In genomic region chr20:46307139-46307998, GRCh38 we compare ENCODE assay signal across 8 cellular contexts. TPM values are rescaled to one million over a fixed set of nuclear protein-coding genes. Genes with fewer than 3 reads are reported as not detected.
DNase-seq lines count a peak whose midpoint lies in the region; ATAC-seq and TF ChIP-seq lines count a peak whose summit lies in the region.

No MANE protein-coding gene starts in this region.

- in situ Hi-C loops in GM13977 (cut with MboI; ENCODE audit: low pct_unique_long_range_greater_than_20kb, low sequenced_read_pairs, unreplicated experiment) = no loop called here

- peak; percentile 84 for ATAC-seq in T-helper 17 cell
- no peak for ATAC-seq in GM19463 (IDR thresholded peaks at IDR 0.05; ENCODE audit: unreplicated experiment)

- H3K36me3 Mint-ChIP-seq in T-helper 17 cell (ENCODE audit: low read depth) = peaks cover 27% of the 10 kb centered on the region

- TF ChIP-seq POLR2A in adrenal gland (IDR thresholded peaks at IDR 0.05) = no peak

- H3K4me3 Mint-ChIP-seq in T-helper 17 cell = peak overlapping the region; percentile 88

- H3K4me3 ChIP-seq in adrenal gland = peak overlapping the region in 1 of 4 donors; percentile 55
- peak overlapping the region; percentile 15 for H3K4me3 ChIP-seq in skeletal muscle cell (ENCODE audit: low read depth, low read length)

- TF ChIP-seq CTCF in GM13977 (IDR thresholded peaks at IDR 0.05; ENCODE audit: extremely low read depth, insufficient read depth, missing control alignments) = peak; percentile 92
- peak; percentile 59 to 79 (median 70) for TF ChIP-seq CTCF in adrenal gland (IDR thresholded peaks at IDR 0.05)

- DNase-seq in A172 (ENCODE audit: low spot score) = peak; percentile 35
- DNase-seq in GM13977 (ENCODE audit: low spot score) = peak; percentile 96
- peak; percentile 7 for DNase-seq in LoVo (ENCODE audit: low spot score)
- peak; percentile 63 to 67 (median 66) for DNase-seq in T-helper 17 cell
- peak; percentile 45 to 69 (median 52) for DNase-seq in adrenal gland
- peak; percentile 79 for DNase-seq in hepatic stellate cell (ENCODE audit: low spot score)
- no peak for DNase-seq in skeletal muscle cell (ENCODE audit: low read depth)

- H3K27me3 ChIP-seq in adrenal gland = peaks cover 31% of the 10 kb centered on the region

- intact Hi-C loops in adrenal gland (cut with DNase I) = no loop called here

- H3K27ac ChIP-seq in adrenal gland = no peak overlapping the region

- H3K4me1 Mint-ChIP-seq in T-helper 17 cell = peaks cover 26% of the 10 kb centered on the region

- no peaks in the 10 kb centered on the region for H3K36me3 ChIP-seq in adrenal gland (replicated peaks in 1 of 2)

- H3K27me3 Mint-ChIP-seq in T-helper 17 cell = peaks cover 80% of the 10 kb centered on the region

- no peak overlapping the region for H3K27ac Mint-ChIP-seq in T-helper 17 cell

- peaks cover 5 to 9% of the 10 kb centered on the region in 2 donors for H3K4me1 ChIP-seq in adrenal gland (replicated peaks in 1 of 2)

- H3K9me3 ChIP-seq in T-helper 17 cell (ENCODE audit: control insufficient read depth, low read length, poor library complexity, severe bottlenecking) (no peaks in the 10 kb centered on the region), adrenal gland (replicated peaks in 1 of 3) (no peaks in the 10 kb centered on the region)

- 0 to 4% (median 1%) methylated on average over 3 to 90 of the region's 90 CpGs for whole genome bisulfite sequencing in adrenal gland, 4 donors

RNA-seq across cellular contexts. Expression of gene CDH22, which starts 0.9 kb away (rescaled TPM):
- total RNA-seq in A172 (2014; rRNA removed; shearing (Covaris generic)) = not detected in 2 replicates
- total RNA-seq in T-helper 17 cell (not detected), adrenal gland (1 to 10 TPM in 2 of 8 donors, under 1 TPM in 2, not detected in 4; 0.19 to 2.9 (median 1.2) TPM)
- polyA plus RNA-seq in adrenal gland = 1 to 10 TPM in 2 of 3 donors, under 1 TPM in 1; 0.77 to 2.3 (median 1.2) TPM
